8 cellular contexts compared by ENCODE assay signal in genomic region chr1:107964397-107965111, GRCh38. TPM values are rescaled to one million over a fixed set of nuclear protein-coding genes. Genes with fewer than 3 reads are reported as not detected.
DNase-seq lines count a peak whose midpoint lies in the region; ATAC-seq and TF ChIP-seq lines count a peak whose summit lies in the region.

No MANE protein-coding gene starts in this region.

- ATAC-seq in activated B cell treated with CpG ODN at 0.5 μM for 24 hours (ENCODE audit: low read depth) = peak; percentile 11
- no peak for ATAC-seq in GM19324 (IDR thresholded peaks at IDR 0.05; ENCODE audit: low FRiP score, unreplicated experiment)

- H3K27ac ChIP-seq in HEK293 (ENCODE audit: extremely low read depth, low read depth, low read length) (peak overlapping the region; percentile 71; the same call in 1 of the 2 replicates), ectodermal cell (ENCODE audit: insufficient read depth, low read depth, low read length, poor library complexity, severe bottlenecking) (no peak overlapping the region), suprapubic skin (peak overlapping the region; percentile 73)

- no peak for TF ChIP-seq POLR2A in suprapubic skin (IDR thresholded peaks at IDR 0.05)

- H3K27me3 Mint-ChIP-seq in activated B cell treated with CpG ODN at 0.5 μM for 24 hours = no peaks in the 10 kb centered on the region
- peaks cover 71% of the 10 kb centered on the region for H3K27me3 Mint-ChIP-seq in mesothelial cell of epicardium (ENCODE audit: low read depth)

- TF ChIP-seq CTCF in AG10803 (conservative IDR thresholded peaks at IDR 0.05; ENCODE audit: low read length) = no peak
- no peak for TF ChIP-seq CTCF in HEK293 (tag by site-specific recombination; IDR thresholded peaks at IDR 0.05)
- no peak for TF ChIP-seq CTCF in activated B cell treated with CpG ODN at 0.5 μM for 24 hours (IDR thresholded peaks at IDR 0.05)
- TF ChIP-seq CTCF in mesothelial cell of epicardium (IDR thresholded peaks at IDR 0.05; ENCODE audit: unreplicated experiment) = no peak
- no peak for TF ChIP-seq CTCF in suprapubic skin (IDR thresholded peaks at IDR 0.05)

- peaks cover 14% of the 10 kb centered on the region for H3K36me3 Mint-ChIP-seq in activated B cell treated with CpG ODN at 0.5 μM for 24 hours (ENCODE audit: low read depth)
- H3K36me3 Mint-ChIP-seq in mesothelial cell of epicardium = no peaks in the 10 kb centered on the region

- peak overlapping the region; percentile 93 for H3K4me3 Mint-ChIP-seq in activated B cell treated with CpG ODN at 0.5 μM for 24 hours
- peak overlapping the region; percentile 78 for H3K4me3 Mint-ChIP-seq in mesothelial cell of epicardium

- peak overlapping the region; percentile 45 for H3K4me3 ChIP-seq in AG10803 (ENCODE audit: low read length)
- H3K4me3 ChIP-seq in HEK293 (ENCODE audit: low read depth, low read length) = peak overlapping the region; percentile 56
- peak overlapping the region; percentile 63 for H3K4me3 ChIP-seq in ectodermal cell (ENCODE audit: insufficient read depth, low read depth, low read length)
- H3K4me3 ChIP-seq in suprapubic skin = peak overlapping the region; percentile 72

- peaks cover 54% of the 10 kb centered on the region for H3K4me1 Mint-ChIP-seq in activated B cell treated with CpG ODN at 0.5 μM for 24 hours
- peaks cover 17% of the 10 kb centered on the region for H3K4me1 Mint-ChIP-seq in mesothelial cell of epicardium

- 1% methylated on average over 76 of the region's 76 CpGs for WGBS in ectodermal cell, 2 experiments
- WGBS in suprapubic skin = 2% methylated on average over 32 of the region's 76 CpGs

- DNase-seq in AG10803 (ENCODE audit: low read depth) (peak; percentile 3), activated B cell treated with CpG ODN at 0.5 μM for 24 hours (peak; percentile 53), mesothelial cell of epicardium (ENCODE audit: low spot score in 2 of 2, unreplicated experiment in 2 of 2) (peak in 1 of 2 experiments; percentile 47), suprapubic skin (ENCODE audit: low spot score in 2 of 2) (peak in 1 of 2 donors; percentile 65), COR-L47 (lab: John Stamatoyannopoulos, UW) (no peak)

- H3K36me3 ChIP-seq in HEK293 (ENCODE audit: control insufficient read depth in 2 of 2, insufficient read depth in 1 of 2, low read length in 2 of 2) = no peaks in the 10 kb centered on the region
- no peaks in the 10 kb centered on the region for H3K36me3 ChIP-seq in ectodermal cell (ENCODE audit: control insufficient read depth, insufficient read depth, low read length)
- H3K36me3 ChIP-seq in suprapubic skin = no peaks in the 10 kb centered on the region

- TF ChIP-seq EP300 in suprapubic skin (IDR thresholded peaks at IDR 0.05) = no peak

- H3K9me3 Mint-ChIP-seq in activated B cell treated with CpG ODN at 0.5 μM for 24 hours (no peaks in the 10 kb centered on the region), mesothelial cell of epicardium (no peaks in the 10 kb centered on the region)

- peak overlapping the region; percentile 99 for H3K27ac Mint-ChIP-seq in activated B cell treated with CpG ODN at 0.5 μM for 24 hours
- no peak overlapping the region for H3K27ac Mint-ChIP-seq in mesothelial cell of epicardium

- H3K4me1 ChIP-seq in HEK293 (ENCODE audit: control insufficient read depth, insufficient read depth, low read length) (no peaks in the 10 kb centered on the region), ectodermal cell (ENCODE audit: control insufficient read depth, insufficient read depth, low read length) (peaks cover 4% of the 10 kb centered on the region), suprapubic skin (peaks cover 26% of the 10 kb centered on the region)

- CTCF ChIA-PET in HEK293 (lab: Yijun Ruan, JAX) = interaction anchor here (0.7 kb wide), 1 partner anchor 50 kb away, joined by 3 read pairs; no protein-coding TSS in a partner anchor
- CTCF ChIA-PET in activated B cell treated with CpG ODN at 0.5 μM for 24 hours (lab: Charles Lee) = interaction anchor here (0.9 to 4.9 kb wide), 16 partner anchors 16 to 185 kb away, joined by 3 to 77 read pairs (median 4); no protein-coding TSS in a partner anchor

- intact Hi-C loops in activated B cell treated with CpG ODN at 0.5 μM for 24 hours (cut with micrococcal nuclease) = loop anchor here (1.0 to 10.0 kb wide), 14 partner anchors 29 to 783 kb away; partner anchors contain the start of genes SLC25A24 and STXBP3

- POLR2A ChIA-PET in HEK293 (lab: Yijun Ruan, JAX) (interaction anchor here (1.3 to 1.9 kb wide), 2 partner anchors 12 to 28 kb away, joined by 4 to 7 read pairs; no protein-coding TSS in a partner anchor), activated B cell treated with CpG ODN at 0.5 μM for 24 hours (lab: Charles Lee) (interaction anchor here (0.7 to 3.7 kb wide), 41 partner anchors 9 to 194 kb away, joined by 3 to 44 read pairs (median 5); no protein-coding TSS in a partner anchor)

- H3K9me3 ChIP-seq in HEK293 (ENCODE audit: control insufficient read depth, insufficient read depth, low read depth, low read length) (no peaks in the 10 kb centered on the region), ectodermal cell (ENCODE audit: control insufficient read depth, low read length) (no peaks in the 10 kb centered on the region), suprapubic skin (no peaks in the 10 kb centered on the region)

- H3K27me3 ChIP-seq in ectodermal cell (ENCODE audit: control insufficient read depth, insufficient read depth, low read length, poor library complexity, severe bottlenecking) (peaks cover 40% of the 10 kb centered on the region), suprapubic skin (no peaks in the 10 kb centered on the region)

TF ChIP-seq in HEK293, 187 proteins besides CTCF, POLR2A, EP300 and RAD21 (continues in another document):
- TF ChIP-seq KLF8 (tag by site-specific recombination; IDR thresholded peaks at IDR 0.05) = no peak; the same call in 1 of the 2 replicates
- no peak for TF ChIP-seq ZNF214 (tag by site-specific recombination; IDR thresholded peaks at IDR 0.05; ENCODE audit: borderline replicate concordance)
- TF ChIP-seq KLF10 (tag by site-specific recombination; IDR thresholded peaks at IDR 0.05) = no peak
- no peak for TF ChIP-seq PRDM1 (tag by site-specific recombination; IDR thresholded peaks at IDR 0.05)
- no peak for TF ChIP-seq ZIC2 (tag by site-specific recombination; IDR thresholded peaks at IDR 0.05)
- TF ChIP-seq ZNF600 (tag by site-specific recombination; IDR thresholded peaks at IDR 0.05) = peak; percentile 51; the same call in 1 of the 2 replicates
- TF ChIP-seq GLI4 (tag by site-specific recombination; IDR thresholded peaks at IDR 0.05) = no peak
- peak; percentile 83 for TF ChIP-seq ZBTB6 (tag by site-specific recombination; IDR thresholded peaks at IDR 0.05)
- TF ChIP-seq ZBTB1 (tag by site-specific recombination; IDR thresholded peaks at IDR 0.05) = no peak
- TF ChIP-seq ZBTB21 (tag by site-specific recombination; IDR thresholded peaks at IDR 0.05) = no peak
- no peak for TF ChIP-seq ZNF341 (tag by site-specific recombination; IDR thresholded peaks at IDR 0.05; ENCODE audit: low read depth)
- TF ChIP-seq ZNF280D (tag by site-specific recombination; IDR thresholded peaks at IDR 0.05) = no peak
- TF ChIP-seq ZSCAN23 (tag by site-specific recombination; IDR thresholded peaks at IDR 0.05) = no peak
- TF ChIP-seq BCL11A (tag by site-specific recombination; IDR thresholded peaks at IDR 0.05; ENCODE audit: low read depth) = no peak
- no peak for TF ChIP-seq SALL2 (tag by site-specific recombination; IDR thresholded peaks at IDR 0.05; ENCODE audit: borderline replicate concordance)
- TF ChIP-seq ZEB2 (tag by site-specific recombination; IDR thresholded peaks at IDR 0.05) = peak; percentile 66
- TF ChIP-seq ZBTB20 (tag by site-specific recombination; IDR thresholded peaks at IDR 0.05) = no peak
- no peak for TF ChIP-seq ZNF768 (tag by site-specific recombination; IDR thresholded peaks at IDR 0.05)
- no peak for TF ChIP-seq ZNF121 (tag by site-specific recombination; IDR thresholded peaks at IDR 0.05)
- TF ChIP-seq YY1 (tag by site-specific recombination; IDR thresholded peaks at IDR 0.05) = no peak
- TF ChIP-seq ZNF707 (tag by site-specific recombination; IDR thresholded peaks at IDR 0.05) = no peak

RNA-seq across cellular contexts. Expression of gene VAV3, which starts 0.4 kb away (rescaled TPM):
- total RNA-seq in activated B cell treated with CpG ODN at 0.5 μM for 24 hours (28.7 and 29.1 TPM in 2 replicates), mesothelial cell of epicardium (2.1 to 3.2 TPM (median 2.4 TPM) in 3 replicates), suprapubic skin (100 to 1,000 TPM; 117 to 239 (median 135) TPM)
- polyA plus RNA-seq in ectodermal cell (2013, experiment 1 of 4) = 1.4 TPM
- polyA plus RNA-seq in ectodermal cell (2013, experiment 2 of 4) = 1.7 TPM
- 2.1 TPM for polyA plus RNA-seq in ectodermal cell (2013, experiment 3 of 4)
- 1.6 TPM for polyA plus RNA-seq in ectodermal cell (2013, experiment 4 of 4)
